9 cellular contexts compared by ENCODE assay signal in the genomic region with DNA sequence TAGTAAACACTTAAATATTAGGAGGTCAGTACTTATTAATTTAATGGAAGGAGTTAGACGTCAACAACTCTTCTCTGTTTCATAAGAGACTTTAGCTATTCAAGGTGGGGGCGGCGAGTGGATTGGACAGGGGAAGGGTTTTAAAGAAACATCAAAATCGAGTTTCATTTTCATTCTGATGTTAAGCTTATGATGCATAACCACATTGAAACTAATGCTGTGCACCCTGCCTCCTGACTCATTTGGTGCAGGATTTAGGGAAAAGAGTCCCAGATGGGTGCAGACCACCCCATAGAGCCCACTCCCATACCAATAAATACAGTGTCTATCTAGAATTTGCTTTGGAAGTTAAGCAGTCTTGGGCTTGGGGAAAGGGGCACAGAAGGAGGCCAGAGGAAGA. TPM values are rescaled to one million over a fixed set of nuclear protein-coding genes. Genes with fewer than 3 reads are reported as not detected.
DNase-seq lines count a peak whose midpoint lies in the region; ATAC-seq and TF ChIP-seq lines count a peak whose summit lies in the region.
"Had no signal": no experiment of that assay in that cellular context is flagged by ENCODE, and none has a peak within 500 bp of the region (broad histone marks: within the 10 kb centered on the region; RNA-seq: fewer than 3 reads in every experiment).

No MANE protein-coding gene starts in this region.

- TF ChIP-seq CTCF in mucosa of descending colon (IDR thresholded peaks at IDR 0.05) (no peak), type B pancreatic cell (conservative IDR thresholded peaks at IDR 0.05) (no peak)

- H3K4me1 ChIP-seq in mucosa of descending colon (ENCODE audit: low read depth) = peaks cover 5% of the 10 kb centered on the region

- intact Hi-C loops in mucosa of descending colon (cut with DNase I, micrococcal nuclease) = no loop called here
- intact Hi-C loops in left cardiac atrium (cut with DNase I) = no loop called here

- peak overlapping the region in 3 of 4 donors; percentile 50 to 77 (median 63) for H3K4me3 Mint-ChIP-seq in IgD-negative memory B cell
- H3K4me3 Mint-ChIP-seq in type B pancreatic cell = no peak overlapping the region

- H3K36me3 Mint-ChIP-seq in IgD-negative memory B cell = peaks cover 7% of the 10 kb centered on the region
- peaks cover 20% of the 10 kb centered on the region for H3K36me3 Mint-ChIP-seq in type B pancreatic cell

- no peaks in the 10 kb centered on the region for H3K36me3 ChIP-seq in mucosa of descending colon (ENCODE audit: low read depth)

- H3K27me3 Mint-ChIP-seq in IgD-negative memory B cell (no peaks in the 10 kb centered on the region), type B pancreatic cell (no peaks in the 10 kb centered on the region)

- peaks cover 11 to 30% (median 16%) of the 10 kb centered on the region in 3 donors for H3K4me1 Mint-ChIP-seq in IgD-negative memory B cell
- H3K4me1 Mint-ChIP-seq in type B pancreatic cell (ENCODE audit: unreplicated experiment) = peaks cover 16% of the 10 kb centered on the region

- DNase-seq in mucosa of descending colon (no peak), left cardiac atrium (no peak), kidney glomerular epithelial cell (lab: John Stamatoyannopoulos, UW) (no peak), type B pancreatic cell (ENCODE audit: extremely low spot score, unreplicated experiment) (no peak), mucosa of gallbladder (ENCODE audit: low spot score) (no peak)
- DNase-seq: islet precursor cell had no signal

- no peaks in the 10 kb centered on the region for H3K9me3 Mint-ChIP-seq in IgD-negative memory B cell
- no peaks in the 10 kb centered on the region for H3K9me3 Mint-ChIP-seq in type B pancreatic cell

- H3K9me3 ChIP-seq in mucosa of descending colon = no peaks in the 10 kb centered on the region

- no peak overlapping the region for H3K4me3 ChIP-seq in mucosa of descending colon

- H3K27ac Mint-ChIP-seq in IgD-negative memory B cell (peak overlapping the region; percentile 41 to 74 (median 61)), type B pancreatic cell (no peak overlapping the region)

- ATAC-seq in GM18508 (IDR thresholded peaks at IDR 0.05; ENCODE audit: insufficient read depth, unreplicated experiment) (peak; percentile 51), GM21723 (IDR thresholded peaks at IDR 0.05; ENCODE audit: unreplicated experiment) (peak; percentile 85), mucosa of descending colon (peak; percentile 10), left cardiac atrium (no peak)

RNA-seq across cellular contexts. Expression of a gene that starts 7.4 kb away (rescaled TPM):
- 3.2 TPM for polyA plus RNA-seq in IgD-negative memory B cell
- 1 to 10 TPM; 3.5 to 8.6 (median 4.6) TPM for total RNA-seq in mucosa of descending colon
- 1 to 10 TPM; 3.8 to 4.5 TPM for total RNA-seq in left cardiac atrium
- 13.2 and 18.1 TPM in 2 replicates for total RNA-seq in type B pancreatic cell (ENCODE audit: low replicate concordance)
- total RNA-seq in mucosa of gallbladder = 5.7 TPM

RNA-seq across cellular contexts. Expression of a gene that starts 17.3 kb away (rescaled TPM):
- not detected for polyA plus RNA-seq in IgD-negative memory B cell
- total RNA-seq in mucosa of descending colon = 1 to 10 TPM in 2 of 3 donors, under 1 TPM in 1; 0.81 to 2.0 (median 1.8) TPM
- not detected for total RNA-seq in left cardiac atrium
- 2.9 and 3.1 TPM in 2 replicates for total RNA-seq in type B pancreatic cell (ENCODE audit: low replicate concordance)
- 0.52 TPM for total RNA-seq in mucosa of gallbladder

RNA-seq across cellular contexts. Expression of a gene that starts 41.6 kb away (rescaled TPM):
- 0.09 TPM for polyA plus RNA-seq in IgD-negative memory B cell
- total RNA-seq in mucosa of descending colon = under 1 TPM; 0.14 to 0.28 (median 0.19) TPM
- total RNA-seq in left cardiac atrium = under 1 TPM; 0.27 to 0.29 TPM
- 0.43 and 0.68 TPM in 2 replicates for total RNA-seq in type B pancreatic cell (ENCODE audit: low replicate concordance)
- total RNA-seq in mucosa of gallbladder = 0.52 TPM

RNA-seq across cellular contexts. Expression of a gene that starts 50.9 kb away (rescaled TPM):
- not detected for polyA plus RNA-seq in IgD-negative memory B cell
- 100 to 1,000 TPM; 167 to 444 (median 219) TPM for total RNA-seq in mucosa of descending colon
- total RNA-seq in left cardiac atrium = under 1 TPM; 0.09 to 0.13 TPM
- 4.3 and 19.4 TPM in 2 replicates for total RNA-seq in type B pancreatic cell (ENCODE audit: low replicate concordance)
- 48.5 TPM for total RNA-seq in mucosa of gallbladder

Comparison
In these comparisons a context has a peak if more than half of its experiments do, and no peak if none do; other contexts are left out.
1. ATAC-seq: peak in GM18508 (single experiment), GM21723 (single experiment) and mucosa of descending colon (single experiment); none in left cardiac atrium (0 of 2).